In the genomic region with DNA sequence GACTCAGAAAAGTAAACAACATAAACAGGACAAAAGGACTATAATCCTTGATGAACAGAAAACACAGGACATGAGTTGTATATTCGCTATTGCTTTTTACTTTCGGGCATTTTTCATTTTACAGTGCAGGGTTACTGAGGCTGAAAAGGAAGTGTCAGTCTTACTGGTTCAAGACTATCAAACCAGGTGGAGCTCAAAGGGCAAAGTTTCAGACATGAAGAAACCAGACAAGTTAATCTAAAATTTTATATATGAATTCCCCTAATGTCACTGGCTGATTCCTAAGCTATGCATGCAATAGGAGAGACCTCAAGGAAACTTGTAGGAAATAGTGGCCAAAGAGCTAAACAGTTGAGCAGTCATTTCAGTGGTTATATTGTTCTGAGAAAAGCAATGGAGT, we compare ENCODE assay signal across 39 cellular contexts. TPM values are rescaled to one million over a fixed set of nuclear protein-coding genes. Genes with fewer than 3 reads are reported as not detected.
"Had no signal": no experiment of that assay in that cellular context is flagged by ENCODE, and none has a peak within 500 bp of the region (broad histone marks: within the 10 kb centered on the region; RNA-seq: fewer than 3 reads in every experiment).

No MANE protein-coding gene starts in this region.

- H3K36me3 ChIP-seq: adrenal gland, cardiac muscle cell had no signal

- H3K27me3 ChIP-seq: adrenal gland, body of pancreas, cardiac muscle cell had no signal

- H3K4me1 Mint-ChIP-seq: activated T-helper 17 cell treated with anti-CD3 and anti-CD28 coated beads, Interleukin-2, amount 50 U/mL, for 72 hours; central memory CD8-positive, alpha-beta T cell had no signal

- ATAC-seq: activated CD8-positive, alpha-beta T cell treated with anti-CD3 and anti-CD28 coated beads for 36 hours; activated naive CD4-positive, alpha-beta T cell treated with anti-CD3 and anti-CD28 coated beads, Interleukin-2, amount 50 U/mL, for 72 hours; activated T-cell treated with anti-CD3 and anti-CD28 coated beads, Interleukin-2, amount 50 U/mL, for 4 hours; activated T-cell treated with anti-CD3 and anti-CD28 coated beads, Interleukin-2, amount 50 U/mL, for 72 hours; activated T-helper 17 cell treated with anti-CD3 and anti-CD28 coated beads, Interleukin-2, amount 50 U/mL, for 72 hours; body of pancreas had no signal

- FAIRE-seq: astrocyte, bronchial epithelial cell had no signal

- H3K4me1 ChIP-seq: body of pancreas had no signal

- H3K9me3 Mint-ChIP-seq: central memory CD8-positive, alpha-beta T cell; T-helper 1 cell treated with Interleukin-12 subunit alpha and Interleukin-12 subunit beta and Interleukin-4 antibody, amounts not matched to agents 30 μg/mL and 1 μg/mL, for 36 hours had no signal

- H3K9me3 ChIP-seq: body of pancreas had no signal

- H3K27ac ChIP-seq: adrenal gland, body of pancreas, cardiac muscle cell, VCaP had no signal

- H3K27ac Mint-ChIP-seq: activated B cell treated with CpG ODN at 0.5 μM for 24 hours; activated CD4-positive, alpha-beta memory T cell treated with anti-CD3 and anti-CD28 coated beads for 36 hours; activated CD4-positive, alpha-beta T cell treated with anti-CD3 and anti-CD28 coated beads, Interleukin-2, amount 10 ng/mL, durations not matched to agents 24 days and 14 days; activated CD8-positive, alpha-beta T cell treated with anti-CD3 and anti-CD28 coated beads for 36 hours; activated naive CD4-positive, alpha-beta T cell treated with anti-CD3 and anti-CD28 coated beads for 36 hours; activated naive CD4-positive, alpha-beta T cell treated with anti-CD3 and anti-CD28 coated beads, Interleukin-2, amount 50 U/mL, for 72 hours; activated naive CD8-positive, alpha-beta T cell treated with anti-CD3 and anti-CD28 coated beads for 36 hours; activated T-cell treated with anti-CD3 and anti-CD28 coated beads, Interleukin-2, amount 50 U/mL, for 72 hours; activated T-helper 1 cell treated with anti-CD3 and anti-CD28 coated beads, Interleukin-12 subunit alpha, Interleukin-12 subunit beta, Interleukin-2, Interleukin-4 antibody, amounts not matched to agents 30 ng/mL and 10 ng/mL and 1 ng/mL, durations not matched to agents 14 hours and 24 hours and 36 hours; activated T-helper 17 cell treated with anti-CD3 and anti-CD28 coated beads, Interleukin-2, amount 50 U/mL, for 72 hours; T-helper 1 cell treated with Interleukin-12 subunit alpha and Interleukin-12 subunit beta and Interleukin-4 antibody, amounts not matched to agents 30 μg/mL and 1 μg/mL, for 36 hours; T-helper 2 cell treated with Interferon-gamma antibody and Interleukin-4, amounts not matched to agents 5 μg/mL and 100 μg/mL, for 36 hours had no signal

- H3K4me3 ChIP-seq: adrenal gland, body of pancreas, cardiac muscle cell had no signal

- H3K4me3 Mint-ChIP-seq: activated B cell treated with CpG ODN at 0.5 μM for 24 hours; activated CD4-positive, alpha-beta memory T cell treated with anti-CD3 and anti-CD28 coated beads for 36 hours; activated CD4-positive, alpha-beta T cell treated with anti-CD3 and anti-CD28 coated beads, Interleukin-2, amount 10 ng/mL, durations not matched to agents 24 days and 14 days; activated CD8-positive, alpha-beta T cell treated with anti-CD3 and anti-CD28 coated beads for 36 hours; activated naive CD4-positive, alpha-beta T cell treated with anti-CD3 and anti-CD28 coated beads for 36 hours; activated naive CD8-positive, alpha-beta T cell treated with anti-CD3 and anti-CD28 coated beads for 36 hours; activated T-cell treated with anti-CD3 and anti-CD28 coated beads, Interleukin-2, amount 50 U/mL, for 4 hours; activated T-cell treated with anti-CD3 and anti-CD28 coated beads, Interleukin-2, amount 50 U/mL, for 72 hours; activated T-helper 1 cell treated with anti-CD3 and anti-CD28 coated beads, Interleukin-12 subunit alpha, Interleukin-12 subunit beta, Interleukin-2, Interleukin-4 antibody, amounts not matched to agents 30 ng/mL and 10 ng/mL and 1 ng/mL, durations not matched to agents 14 hours and 24 hours and 36 hours; activated T-helper 17 cell treated with anti-CD3 and anti-CD28 coated beads, Interleukin-2, amount 50 U/mL, for 72 hours; central memory CD8-positive, alpha-beta T cell; T-helper 1 cell treated with Interleukin-12 subunit alpha and Interleukin-12 subunit beta and Interleukin-4 antibody, amounts not matched to agents 30 μg/mL and 1 μg/mL, for 36 hours; T-helper 2 cell treated with Interferon-gamma antibody and Interleukin-4, amounts not matched to agents 5 μg/mL and 100 μg/mL, for 36 hours had no signal

- DNase-seq: activated B cell treated with CpG ODN at 0.5 μM for 24 hours; activated CD4-positive, alpha-beta memory T cell treated with anti-CD3 and anti-CD28 coated beads for 36 hours; activated CD4-positive, alpha-beta T cell treated with anti-CD3 and anti-CD28 coated beads for 4 hours; activated CD4-positive, alpha-beta T cell treated with anti-CD3 and anti-CD28 coated beads, Interleukin-2, amount 10 ng/mL, durations not matched to agents 24 days and 14 days; activated CD4-positive, alpha-beta T cell treated with anti-CD3 and anti-CD28 coated beads, Interleukin-2, amount 50 U/mL, for 1 hour; activated CD4-positive, alpha-beta T cell treated with anti-CD3 and anti-CD28 coated beads, Interleukin-2, amount 50 U/mL, for 4 hours; activated CD4-positive, CD25-positive, alpha-beta regulatory T cell treated with anti-CD3 and anti-CD28 coated beads, Interleukin-2, amount 50 U/mL, for 72 hours; activated CD8-positive, alpha-beta memory T cell treated with anti-CD3 and anti-CD28 coated beads, Interleukin-2, amount 50 U/mL, for 4 hours; activated CD8-positive, alpha-beta T cell treated with anti-CD3 and anti-CD28 coated beads for 36 hours; activated effector memory CD4-positive, alpha-beta T cell treated with anti-CD3 and anti-CD28 coated beads, Interleukin-2, amount 50 U/mL, for 16 hours; activated gamma-delta T cell treated with Interleukin-2 at 50 U/mL for 16 hours; activated naive CD4-positive, alpha-beta T cell; activated naive CD4-positive, alpha-beta T cell treated with anti-CD3 and anti-CD28 coated beads for 36 hours; activated naive CD4-positive, alpha-beta T cell treated with anti-CD3 and anti-CD28 coated beads, Interleukin-2, amount 50 U/mL, for 16 hours; activated naive CD8-positive, alpha-beta T cell treated with anti-CD3 and anti-CD28 coated beads for 36 hours; activated T-cell treated with anti-CD3 and anti-CD28 coated beads for 4 hours; activated T-cell treated with anti-CD3 and anti-CD28 coated beads, Interleukin-2, amount 50 U/mL, for 1 hour; activated T-cell treated with anti-CD3 and anti-CD28 coated beads, Interleukin-2, amount 50 U/mL, for 4 hours; activated T-cell treated with anti-CD3 and anti-CD28 coated beads, Interleukin-2, amount 50 U/mL, for 72 hours; adrenal gland; amniotic stem cell; aorta; body of pancreas; caudate nucleus; cerebellar nuclear complex; T-helper 1 cell; T-helper 2 cell; T-helper 9 cell had no signal

RNA-seq across cellular contexts. Expression of a gene that starts 44.5 kb away (rescaled TPM):
- total RNA-seq: activated B cell treated with CpG ODN at 0.5 μM for 24 hours; activated CD4-positive, alpha-beta memory T cell treated with anti-CD3 and anti-CD28 coated beads for 36 hours; activated CD4-positive, alpha-beta T cell treated with anti-CD3 and anti-CD28 coated beads, Interleukin-2, amount 10 ng/mL, durations not matched to agents 24 days and 14 days; activated CD8-positive, alpha-beta memory T cell treated with anti-CD3 and anti-CD28 coated beads for 36 hours; activated CD8-positive, alpha-beta T cell treated with anti-CD3 and anti-CD28 coated beads for 36 hours; activated naive CD4-positive, alpha-beta T cell treated with anti-CD3 and anti-CD28 coated beads for 36 hours; activated naive CD4-positive, alpha-beta T cell treated with anti-CD3 and anti-CD28 coated beads, Interleukin-2, amount 50 U/mL, for 72 hours; activated naive CD8-positive, alpha-beta T cell treated with anti-CD3 and anti-CD28 coated beads for 36 hours; activated T-cell treated with anti-CD3 and anti-CD28 coated beads, Interleukin-2, amount 50 U/mL, for 4 hours; activated T-cell treated with anti-CD3 and anti-CD28 coated beads, Interleukin-2, amount 50 U/mL, for 72 hours; activated T-helper 1 cell treated with anti-CD3 and anti-CD28 coated beads, Interleukin-12 subunit alpha, Interleukin-12 subunit beta, Interleukin-2, Interleukin-4 antibody, amounts not matched to agents 30 ng/mL and 10 ng/mL and 1 ng/mL, durations not matched to agents 14 hours and 24 hours and 36 hours; activated T-helper 17 cell treated with anti-CD3 and anti-CD28 coated beads, Interleukin-2, amount 50 U/mL, for 72 hours; adrenal gland; aorta; astrocyte; body of pancreas; bronchial epithelial cell; cardiac muscle cell had no signal
- polyA plus RNA-seq: adrenal gland, aorta, cardiac muscle cell had no signal
